Comparison of ENCODE assay signal across 12 cellular contexts in the genomic region with DNA sequence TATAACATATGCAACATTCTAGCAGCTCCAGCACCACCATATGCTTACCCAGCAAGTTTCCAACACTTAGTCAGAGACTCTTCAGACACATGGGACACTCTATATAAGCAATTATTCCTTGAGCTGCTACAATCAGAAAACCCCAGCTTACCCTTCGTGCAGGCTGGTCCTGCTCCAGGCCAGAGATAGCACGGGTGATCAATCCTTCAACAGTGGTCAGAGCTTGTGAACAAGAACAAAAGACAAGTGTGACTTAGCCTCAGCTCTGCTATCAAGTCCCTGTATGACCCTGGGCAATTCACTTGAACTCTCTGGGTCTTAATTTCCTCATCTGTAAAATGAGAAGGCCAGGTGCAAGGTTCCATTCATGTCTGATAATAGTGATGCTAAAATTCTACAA. TPM values are rescaled to one million over a fixed set of nuclear protein-coding genes. Genes with fewer than 3 reads are reported as not detected.
DNase-seq lines count a peak whose midpoint lies in the region; ATAC-seq, FAIRE-seq and TF ChIP-seq lines count a peak whose summit lies in the region.
"Had no signal": no experiment of that assay in that cellular context is flagged by ENCODE, and none has a peak within 500 bp of the region (broad histone marks: within the 10 kb centered on the region; RNA-seq: fewer than 3 reads in every experiment).

No MANE protein-coding gene starts in this region.

- intact Hi-C loops in activated CD4-positive, alpha-beta memory T cell treated with anti-CD3 and anti-CD28 coated beads for 36 hours (cut with micrococcal nuclease) = loop anchor here (1.0 to 5.0 kb wide), 3 partner anchors 10 to 446 kb away; a partner anchor contains a TSS

- H3K36me3 ChIP-seq in ACC112 (ENCODE audit: insufficient read depth, low read length) (peaks cover 41% of the 10 kb centered on the region), mesenchymal stem cell (ENCODE audit: control insufficient read depth in 1 of 2, insufficient read depth in 2 of 2, low read depth in 1 of 2, low read length in 2 of 2) (peaks cover 35 to 52% of the 10 kb centered on the region in 2 experiments)

- H3K9me3 ChIP-seq in mesenchymal stem cell (ENCODE audit: control insufficient read depth, low read length) = no peaks in the 10 kb centered on the region
- H3K9me3 ChIP-seq: gastrocnemius medialis had no signal

- H3K4me3 Mint-ChIP-seq in activated CD4-positive, alpha-beta memory T cell treated with anti-CD3 and anti-CD28 coated beads for 36 hours = peak overlapping the region; percentile 95

- CTCF ChIA-PET in activated CD4-positive, alpha-beta memory T cell treated with anti-CD3 and anti-CD28 coated beads for 36 hours (lab: Charles Lee) = interaction anchor here (1.2 to 10.3 kb wide), 6 partner anchors 9 to 357 kb away, joined by 3 to 187 read pairs (median 8); a partner anchor contains a TSS

- TF ChIP-seq POLR2A in GM12891 (IDR thresholded peaks at IDR 0.05; ENCODE audit: low read depth, low read length) = no peak

- H2BK5ac ChIP-seq in mesenchymal stem cell (ENCODE audit: low read depth, low read length, poor library complexity, severe bottlenecking) = no peak overlapping the region

- H3K9ac ChIP-seq in mesenchymal stem cell (ENCODE audit: low read length) = peak overlapping the region; percentile 91

- no peak overlapping the region for H3K14ac ChIP-seq in mesenchymal stem cell (ENCODE audit: low read length in 2 of 2)

- H3K4me1 Mint-ChIP-seq in activated CD4-positive, alpha-beta memory T cell treated with anti-CD3 and anti-CD28 coated beads for 36 hours (ENCODE audit: low read depth) = peaks cover 67% of the 10 kb centered on the region

- 90% methylated on average over 2 of the region's 2 CpGs for WGBS in mesenchymal stem cell

- POLR2A ChIA-PET in activated CD4-positive, alpha-beta memory T cell treated with anti-CD3 and anti-CD28 coated beads for 36 hours (lab: Charles Lee) = interaction anchor here (0.6 to 2.6 kb wide), 4 partner anchors 10 to 50 kb away, joined by 3 to 10 read pairs (median 8); a partner anchor contains a TSS

- H2BK12ac ChIP-seq in mesenchymal stem cell (ENCODE audit: low read length in 2 of 2) = no peak overlapping the region

- FAIRE-seq in GM12891 (lab: Jason Lieb, UNC) = peak; percentile 13

- peaks cover 21% of the 10 kb centered on the region for H3K79me2 ChIP-seq in ACC112 (ENCODE audit: control insufficient read depth, insufficient read depth, low read length, unreplicated experiment)

- no peak overlapping the region for H4K91ac ChIP-seq in mesenchymal stem cell (ENCODE audit: low read length)

- no peaks in the 10 kb centered on the region for H3K27me3 Mint-ChIP-seq in activated CD4-positive, alpha-beta memory T cell treated with anti-CD3 and anti-CD28 coated beads for 36 hours

- no peak overlapping the region for H3K4ac ChIP-seq in mesenchymal stem cell (ENCODE audit: low read depth in 1 of 2, low read length in 2 of 2)

- H2AFZ ChIP-seq in ACC112 (ENCODE audit: low read length, unreplicated experiment) (no peak overlapping the region), mesenchymal stem cell (ENCODE audit: low read depth, low read length) (no peak overlapping the region)

- H3K27me3 ChIP-seq in ACC112 (ENCODE audit: insufficient read depth, low read length) = no peaks in the 10 kb centered on the region
- no peaks in the 10 kb centered on the region for H3K27me3 ChIP-seq in mesenchymal stem cell (ENCODE audit: control insufficient read depth in 1 of 2, insufficient read depth in 1 of 2, low read length in 2 of 2)
- H3K27me3 ChIP-seq: gastrocnemius medialis had no signal

- H3K27ac ChIP-seq in ACC112 (ENCODE audit: low read depth, low read length) (no peak overlapping the region), mesenchymal stem cell (ENCODE audit: low read length, poor library complexity, severe bottlenecking) (no peak overlapping the region)

- peak overlapping the region; percentile 62 for H3K27ac Mint-ChIP-seq in activated CD4-positive, alpha-beta memory T cell treated with anti-CD3 and anti-CD28 coated beads for 36 hours

- H3K4me3 ChIP-seq in ACC112 (ENCODE audit: low read depth, low read length) (peak overlapping the region; percentile 98), mesenchymal stem cell (ENCODE audit: insufficient read depth in 1 of 2, low read depth in 1 of 2, low read length in 2 of 2) (peak overlapping the region in 1 of 2 experiments; percentile 95)

- no peak overlapping the region for H3K23ac ChIP-seq in mesenchymal stem cell (ENCODE audit: low read length in 2 of 2)

- DNase-seq in GM12891 (ENCODE audit: insufficient read length, low spot score) = no peak
- DNase-seq in activated CD4-positive, alpha-beta memory T cell treated with anti-CD3 and anti-CD28 coated beads for 36 hours = no peak
- no peak for DNase-seq in mesenchymal stem cell
- DNase-seq in NCI-H2227 (lab: John Stamatoyannopoulos, UW; ENCODE audit: unreplicated experiment) = no peak
- DNase-seq in NCI-H2081 treated with DMSO at 0.1 percent for 48 hours (lab: John Stamatoyannopoulos, UW) = no peak
- DNase-seq: gastrocnemius medialis, T-helper 9 cell had no signal

- H2BK15ac ChIP-seq in mesenchymal stem cell (ENCODE audit: low read depth, poor library complexity, severe bottlenecking) = no peak overlapping the region

- H4K8ac ChIP-seq in mesenchymal stem cell (ENCODE audit: low read length) = no peak overlapping the region

- no peaks in the 10 kb centered on the region for H3K9me3 Mint-ChIP-seq in activated CD4-positive, alpha-beta memory T cell treated with anti-CD3 and anti-CD28 coated beads for 36 hours
- H3K9me3 Mint-ChIP-seq: dendritic cell treated with granulocyte-macrophage colony-stimulating factor and Interleukin-4, amounts not matched to agents 40 ng/mL and 50 ng/mL, for 4 days had no signal

- ATAC-seq in HG03095 (IDR thresholded peaks at IDR 0.05; ENCODE audit: unreplicated experiment) = no peak
- no peak for ATAC-seq in HG02973 (IDR thresholded peaks at IDR 0.05; ENCODE audit: unreplicated experiment)
- ATAC-seq: gastrocnemius medialis had no signal

- peaks cover 26% of the 10 kb centered on the region for H3K79me1 ChIP-seq in mesenchymal stem cell (replicated peaks; ENCODE audit: low read length, poor library complexity, severe bottlenecking)

- H3K4me1 ChIP-seq in ACC112 (ENCODE audit: control insufficient read depth, insufficient read depth, low read length, unreplicated experiment) (peaks cover 21% of the 10 kb centered on the region), mesenchymal stem cell (ENCODE audit: control insufficient read depth, insufficient read depth, low read depth, low read length) (peaks cover 11% of the 10 kb centered on the region)

- H3K4me2 ChIP-seq in mesenchymal stem cell (ENCODE audit: low read length, poor library complexity, severe bottlenecking) = no peak overlapping the region

- H2AK5ac ChIP-seq in mesenchymal stem cell (ENCODE audit: low read length, severe bottlenecking) = no peak overlapping the region

- no peak overlapping the region for H3K18ac ChIP-seq in mesenchymal stem cell (ENCODE audit: low read depth in 1 of 2, low read length in 2 of 2)

- H3K36me3 Mint-ChIP-seq in activated CD4-positive, alpha-beta memory T cell treated with anti-CD3 and anti-CD28 coated beads for 36 hours = peaks cover 54% of the 10 kb centered on the region

- H2BK120ac ChIP-seq in mesenchymal stem cell (ENCODE audit: low read depth, low read length) = no peak overlapping the region

TF ChIP-seq in GM12891, 5 proteins besides CTCF, POLR2A, EP300 and RAD21:
- TF ChIP-seq POU2F2 (IDR thresholded peaks at IDR 0.05; ENCODE audit: low read depth, low read length) (no peak), POLR2AphosphoS5 (IDR thresholded peaks at IDR 0.05; ENCODE audit: low read depth, low read length) (no peak), TAF1 (IDR thresholded peaks at IDR 0.05; ENCODE audit: low read depth, low read length) (no peak), PAX5 (IDR thresholded peaks at IDR 0.05; ENCODE audit: insufficient read depth, low read length, severe bottlenecking) (no peak), SPI1 (IDR thresholded peaks at IDR 0.05; ENCODE audit: low read depth, low read length) (no peak)

RNA-seq across cellular contexts. Expression of a gene that starts 1.5 kb away (rescaled TPM):
- 32.3 TPM for polyA plus RNA-seq in GM12891 (2012; ENCODE audit: low read depth, missing spikeins)
- total RNA-seq in activated CD4-positive, alpha-beta memory T cell treated with anti-CD3 and anti-CD28 coated beads for 36 hours = 100 to 1,000 TPM; 101 to 102 TPM
- polyA plus RNA-seq in mesenchymal stem cell (2013, experiment 1 of 2) = 26.2 TPM
- 28.8 TPM for polyA plus RNA-seq in mesenchymal stem cell (2013, experiment 2 of 2)

RNA-seq across cellular contexts. Expression of a gene that starts 5.3 kb away (rescaled TPM):
- polyA plus RNA-seq in GM12891 (2012; ENCODE audit: low read depth, missing spikeins) = not detected
- not detected for total RNA-seq in activated CD4-positive, alpha-beta memory T cell treated with anti-CD3 and anti-CD28 coated beads for 36 hours
- polyA plus RNA-seq in mesenchymal stem cell (2013, experiment 1 of 2) = not detected
- polyA plus RNA-seq in mesenchymal stem cell (2013, experiment 2 of 2) = not detected

RNA-seq across cellular contexts. Expression of a gene that starts 13.6 kb away (rescaled TPM):
- polyA plus RNA-seq in GM12891 (2012; ENCODE audit: low read depth, missing spikeins) = 11.7 TPM
- total RNA-seq in activated CD4-positive, alpha-beta memory T cell treated with anti-CD3 and anti-CD28 coated beads for 36 hours = 10 to 100 TPM; 30.3 to 32.7 TPM
- 8.3 TPM for polyA plus RNA-seq in mesenchymal stem cell (2013, experiment 1 of 2)
- 8.3 TPM for polyA plus RNA-seq in mesenchymal stem cell (2013, experiment 2 of 2)

RNA-seq across cellular contexts. Expression of a gene that starts 36.7 kb away (rescaled TPM):
- polyA plus RNA-seq in GM12891 (2012; ENCODE audit: low read depth, missing spikeins) = not detected
- total RNA-seq in activated CD4-positive, alpha-beta memory T cell treated with anti-CD3 and anti-CD28 coated beads for 36 hours = not detected
- not detected for polyA plus RNA-seq in mesenchymal stem cell (2013, experiment 1 of 2)
- polyA plus RNA-seq in mesenchymal stem cell (2013, experiment 2 of 2) = not detected
- total RNA-seq: lung had no signal

RNA-seq across cellular contexts. Expression of a gene that starts 43.3 kb away (rescaled TPM):
- not detected for polyA plus RNA-seq in GM12891 (2012; ENCODE audit: low read depth, missing spikeins)
- not detected for total RNA-seq in activated CD4-positive, alpha-beta memory T cell treated with anti-CD3 and anti-CD28 coated beads for 36 hours
- not detected for polyA plus RNA-seq in mesenchymal stem cell (2013, experiment 1 of 2)
- not detected for polyA plus RNA-seq in mesenchymal stem cell (2013, experiment 2 of 2)
